ENCODE assay signal across 9 cellular contexts in the genomic region with DNA sequence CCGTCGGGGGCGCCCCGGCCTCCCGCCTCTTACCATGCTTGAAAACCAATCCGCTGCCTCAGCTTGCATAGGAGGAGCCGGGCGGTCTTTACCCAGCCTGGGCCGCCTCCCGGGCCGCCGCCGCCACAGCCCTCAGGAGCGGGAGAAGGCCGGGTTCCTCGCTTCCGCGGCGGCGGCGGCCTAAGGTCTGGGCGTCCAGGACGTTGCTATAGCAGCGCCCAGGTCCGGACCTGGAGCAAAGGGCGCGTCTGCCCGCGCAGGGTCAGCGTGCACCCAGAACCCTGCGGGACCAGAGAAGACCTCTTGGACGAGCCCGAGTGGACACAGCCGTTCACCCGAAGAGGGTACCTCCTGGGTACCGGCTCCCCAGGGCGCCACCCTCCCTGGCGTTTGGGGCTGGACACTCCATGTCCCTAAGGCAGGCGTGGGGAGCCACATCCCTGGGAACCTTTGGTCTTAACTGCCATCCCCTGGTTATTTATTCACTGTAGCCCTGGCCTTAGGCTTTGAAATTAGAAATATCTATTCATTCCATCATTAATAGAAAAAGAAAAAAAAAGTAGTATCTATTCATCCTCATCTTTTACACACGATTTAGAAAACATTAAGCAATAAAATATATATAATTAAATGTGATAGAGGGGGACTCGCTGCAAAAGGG. TPM values are rescaled to one million over a fixed set of nuclear protein-coding genes. Genes with fewer than 3 reads are reported as not detected.
A peak's percentile ranks its signal among the peaks of the same experiment; 100 is the strongest.
DNase-seq lines count a peak whose midpoint lies in the region; ATAC-seq, FAIRE-seq and TF ChIP-seq lines count a peak whose summit lies in the region.
"Had no signal": no experiment of that assay in that cellular context is flagged by ENCODE, and none has a peak within 500 bp of the region (broad histone marks: within the 10 kb centered on the region; RNA-seq: fewer than 3 reads in every experiment).

No MANE protein-coding gene starts in this region.

- FAIRE-seq in GM12891 (lab: Jason Lieb, UNC) = no peak

- intact Hi-C loops in right cardiac atrium (cut with DNase I) = no loop called here
- intact Hi-C loops in gastrocnemius medialis (cut with DNase I; ENCODE audit: low total_unique reads) = no loop called here
- intact Hi-C loops in activated CD4-positive, alpha-beta memory T cell treated with anti-CD3 and anti-CD28 coated beads for 36 hours (cut with micrococcal nuclease) = no loop called here

- H3K36me3 Mint-ChIP-seq in activated CD4-positive, alpha-beta memory T cell treated with anti-CD3 and anti-CD28 coated beads for 36 hours = no peaks in the 10 kb centered on the region
- H3K36me3 Mint-ChIP-seq: activated naive CD4-positive, alpha-beta T cell treated with anti-CD3 and anti-CD28 coated beads, Interleukin-2, amount 50 U/mL, for 72 hours had no signal

- peaks cover 33% of the 10 kb centered on the region for H3K27me3 Mint-ChIP-seq in activated CD4-positive, alpha-beta memory T cell treated with anti-CD3 and anti-CD28 coated beads for 36 hours

- ATAC-seq in right cardiac atrium (peak; percentile 78 to 79), gastrocnemius medialis (peak in 1 of 2 donors; percentile 32), HG03175 (IDR thresholded peaks at IDR 0.05; ENCODE audit: unreplicated experiment) (no peak)

- H3K4me3 ChIP-seq in right cardiac atrium (ENCODE audit: low read length) (peak overlapping the region; percentile 52), gastrocnemius medialis (peak overlapping the region; percentile 16 to 49 (median 32))

- H3K27ac Mint-ChIP-seq in activated CD4-positive, alpha-beta memory T cell treated with anti-CD3 and anti-CD28 coated beads for 36 hours = no peak overlapping the region
- H3K27ac Mint-ChIP-seq: activated naive CD4-positive, alpha-beta T cell treated with anti-CD3 and anti-CD28 coated beads, Interleukin-2, amount 50 U/mL, for 72 hours had no signal

- H3K4me3 Mint-ChIP-seq in activated CD4-positive, alpha-beta memory T cell treated with anti-CD3 and anti-CD28 coated beads for 36 hours = no peak overlapping the region

- H3K4me1 Mint-ChIP-seq in activated CD4-positive, alpha-beta memory T cell treated with anti-CD3 and anti-CD28 coated beads for 36 hours (ENCODE audit: low read depth) = peaks cover 7% of the 10 kb centered on the region

- no peaks in the 10 kb centered on the region for H3K9me3 Mint-ChIP-seq in activated CD4-positive, alpha-beta memory T cell treated with anti-CD3 and anti-CD28 coated beads for 36 hours
- H3K9me3 Mint-ChIP-seq: activated naive CD4-positive, alpha-beta T cell treated with anti-CD3 and anti-CD28 coated beads, Interleukin-2, amount 50 U/mL, for 72 hours had no signal

- in situ Hi-C loops in GM13976 (cut with MboI; ENCODE audit: low sequenced_read_pairs, unreplicated experiment) (no loop called here), gastrocnemius medialis (cut with MboI; ENCODE audit: low sequenced_read_pairs in 4 of 4) (no loop called here)

- H3K27ac ChIP-seq in right cardiac atrium (ENCODE audit: low read length) (no peak overlapping the region), gastrocnemius medialis (no peak overlapping the region)

- TF ChIP-seq CTCF in GM13976 (IDR thresholded peaks at IDR 0.05; ENCODE audit: borderline replicate concordance, control extremely low read depth, extremely low read depth, insufficient read depth, missing control alignments) = no peak
- no peak for TF ChIP-seq CTCF in gastrocnemius medialis (IDR thresholded peaks at IDR 0.05 in 4 of 5, conservative IDR thresholded peaks at IDR 0.05 in 1 of 5)

- CTCF ChIA-PET in activated CD4-positive, alpha-beta memory T cell treated with anti-CD3 and anti-CD28 coated beads for 36 hours (lab: Charles Lee) = no interaction called here

- H3K27me3 ChIP-seq in right cardiac atrium (ENCODE audit: control insufficient read depth, insufficient read depth) = no peaks in the 10 kb centered on the region
- peaks cover 0 to 2% (median 0%) of the 10 kb centered on the region in 3 donors for H3K27me3 ChIP-seq in gastrocnemius medialis

- TF ChIP-seq POLR2A in gastrocnemius medialis (IDR thresholded peaks at IDR 0.05) (no peak), GM12891 (IDR thresholded peaks at IDR 0.05; ENCODE audit: low read depth, low read length) (no peak)

- no peaks in the 10 kb centered on the region for H3K36me3 ChIP-seq in gastrocnemius medialis

- DNase-seq in GM13976 (ENCODE audit: low spot score) (peak; percentile 35), amniotic epithelial cell (ENCODE audit: low read depth) (peak; percentile 51), right cardiac atrium (peak; percentile 34 to 78 (median 71)), gastrocnemius medialis (no peak), SKM-1 treated with dmso at 0.1 percent for 144 hours (lab: John Stamatoyannopoulos, UW; ENCODE audit: unreplicated experiment) (no peak), GM12891 (ENCODE audit: insufficient read length, low spot score) (no peak)
- DNase-seq in activated CD4-positive, alpha-beta memory T cell treated with anti-CD3 and anti-CD28 coated beads for 36 hours = no peak

- H3K4me1 ChIP-seq in right cardiac atrium (ENCODE audit: control insufficient read depth, insufficient read depth, low read length) (no peaks in the 10 kb centered on the region), gastrocnemius medialis (peaks cover 4 to 6% of the 10 kb centered on the region in 2 donors)

- WGBS in right cardiac atrium = 9% methylated on average over 41 of the region's 41 CpGs

- no peaks in the 10 kb centered on the region for H3K9me3 ChIP-seq in right cardiac atrium (ENCODE audit: control insufficient read depth, low read length)
- H3K9me3 ChIP-seq in gastrocnemius medialis = no peaks in the 10 kb centered on the region

- POLR2A ChIA-PET in activated CD4-positive, alpha-beta memory T cell treated with anti-CD3 and anti-CD28 coated beads for 36 hours (lab: Charles Lee) = no interaction called here

TF ChIP-seq in GM12891, 5 proteins besides CTCF, POLR2A, EP300 and RAD21:
- TF ChIP-seq POU2F2 (IDR thresholded peaks at IDR 0.05; ENCODE audit: low read depth, low read length) (no peak), SPI1 (IDR thresholded peaks at IDR 0.05; ENCODE audit: low read depth, low read length) (no peak), POLR2AphosphoS5 (IDR thresholded peaks at IDR 0.05; ENCODE audit: low read depth, low read length) (no peak), PAX5 (IDR thresholded peaks at IDR 0.05; ENCODE audit: insufficient read depth, low read length, severe bottlenecking) (no peak), TAF1 (IDR thresholded peaks at IDR 0.05; ENCODE audit: low read depth, low read length) (no peak)
TF ChIP-seq in GM12891: peak in this region for 0.

RNA-seq across cellular contexts. Expression of gene DZIP1, which starts 2.4 kb away (rescaled TPM):
- total RNA-seq in right cardiac atrium = 1 to 10 TPM; 5.0 to 6.9 (median 6.3) TPM
- 3.4 TPM for polyA plus RNA-seq in right cardiac atrium
- 1 to 10 TPM in 3 of 4 donors, under 1 TPM in 1; 0.22 to 5.6 (median 2.2) TPM for total RNA-seq in gastrocnemius medialis
- total RNA-seq in activated CD4-positive, alpha-beta memory T cell treated with anti-CD3 and anti-CD28 coated beads for 36 hours = under 1 TPM; 0.17 to 0.33 TPM
- polyA plus RNA-seq in GM12891 (2012; ENCODE audit: low read depth, missing spikeins) = 1.3 TPM

RNA-seq across cellular contexts. Expression of gene DNAJC3, which starts 34.8 kb away (rescaled TPM):
- total RNA-seq in right cardiac atrium (10 to 100 TPM; 36.3 to 52.2 (median 42.2) TPM), gastrocnemius medialis (10 to 100 TPM; 15.7 to 21.6 (median 20.5) TPM)
- polyA plus RNA-seq in right cardiac atrium = 14.5 TPM
- total RNA-seq in activated CD4-positive, alpha-beta memory T cell treated with anti-CD3 and anti-CD28 coated beads for 36 hours = 10 to 100 TPM; 19.2 to 20.1 TPM
- polyA plus RNA-seq in GM12891 (2012; ENCODE audit: low read depth, missing spikeins) = 8.9 TPM

Comparison
In these comparisons a context has a peak if more than half of its experiments do, and no peak if none do; other contexts are left out.
1. DNase-seq: peak in GM13976 (single experiment), amniotic epithelial cell (single experiment) and right cardiac atrium (3 of 3); none in gastrocnemius medialis (0 of 2), SKM-1 treated with dmso at 0.1 percent for 144 hours (single experiment), activated CD4-positive, alpha-beta memory T cell treated with anti-CD3 and anti-CD28 coated beads for 36 hours (single experiment) and GM12891 (single experiment).